Comparison of ENCODE assay signal across 8 cellular contexts in the genomic region with DNA sequence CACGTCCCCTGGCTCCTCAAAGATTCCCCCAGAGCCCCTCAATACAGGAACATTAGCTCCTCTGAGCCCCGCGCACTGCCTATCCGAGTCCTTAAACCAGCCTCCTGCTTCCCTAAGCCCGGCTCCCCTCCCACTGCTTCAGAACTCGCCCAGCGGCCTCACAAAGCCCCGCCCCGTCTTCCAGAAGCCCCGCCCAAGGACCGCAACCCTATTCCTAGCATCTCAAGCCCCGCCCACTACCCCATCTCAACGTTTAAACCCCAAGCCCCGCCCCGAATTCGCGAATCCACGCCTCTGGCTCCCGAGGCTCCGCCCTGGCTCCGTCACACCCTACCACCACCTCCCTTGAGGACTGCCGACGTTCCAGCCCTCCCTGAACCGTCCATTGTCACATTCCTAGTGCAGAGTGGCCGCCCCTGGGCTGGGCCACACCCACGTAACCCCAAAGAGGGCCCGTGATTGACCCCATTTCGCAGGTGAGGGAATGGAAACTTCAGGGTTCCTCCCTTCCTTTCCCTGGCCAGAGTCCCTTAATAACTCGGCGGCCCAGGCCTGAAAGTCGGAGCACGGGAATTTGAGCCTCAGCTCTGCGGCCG. TPM values are rescaled to one million over a fixed set of nuclear protein-coding genes. Genes with fewer than 3 reads are reported as not detected.
DNase-seq lines count a peak whose midpoint lies in the region; ATAC-seq and TF ChIP-seq lines count a peak whose summit lies in the region.

No MANE protein-coding gene starts in this region.

- H3K27me3 ChIP-seq in GM06990 (replicated peaks; ENCODE audit: control insufficient read depth, insufficient read depth, low read length) (no peaks in the 10 kb centered on the region), osteoblast (ENCODE audit: insufficient read depth, low read length) (no peaks in the 10 kb centered on the region), thymus (ENCODE audit: control insufficient read depth, insufficient read depth) (no peaks in the 10 kb centered on the region)

- 20% methylated on average over 34 of the region's 34 CpGs for WGBS in thymus

- no peaks in the 10 kb centered on the region for H3K9me3 Mint-ChIP-seq in activated naive CD8-positive, alpha-beta T cell treated with anti-CD3 and anti-CD28 coated beads for 36 hours
- peaks cover 13% of the 10 kb centered on the region for H3K9me3 Mint-ChIP-seq in glutamatergic neuron (ENCODE audit: unreplicated experiment)

- peak; percentile 55 for ATAC-seq in HG02610 (IDR thresholded peaks at IDR 0.05; ENCODE audit: unreplicated experiment)

- peak overlapping the region; percentile 88 for H3K27ac Mint-ChIP-seq in activated naive CD8-positive, alpha-beta T cell treated with anti-CD3 and anti-CD28 coated beads for 36 hours
- H3K27ac Mint-ChIP-seq in glutamatergic neuron (ENCODE audit: unreplicated experiment): peak overlapping the region; percentile 94

- H3K27ac ChIP-seq in osteoblast (ENCODE audit: low read depth, low read length): peak overlapping the region; percentile 99
- peak overlapping the region; percentile 91 for H3K27ac ChIP-seq in thymus (ENCODE audit: low read depth)

- TF ChIP-seq CTCF in GM06990 (IDR thresholded peaks at IDR 0.05; ENCODE audit: insufficient read depth, low read length, poor library complexity, severe bottlenecking) (no peak), glutamatergic neuron (IDR thresholded peaks at IDR 0.05; ENCODE audit: partially characterized antibody, unreplicated experiment) (no peak), osteoblast (IDR thresholded peaks at IDR 0.05; ENCODE audit: extremely low read depth, low read depth, low read length) (no peak)

- H4K20me1 ChIP-seq in osteoblast (ENCODE audit: insufficient read depth, low read length): peaks cover 16% of the 10 kb centered on the region

- DNase-seq in GM06990 (ENCODE audit: extremely low read depth, insufficient read length) (peak; percentile 94), NCI-H1092 (lab: John Stamatoyannopoulos, UW) (peak; percentile 84), SKM-1 (lab: John Stamatoyannopoulos, UW; ENCODE audit: unreplicated experiment) (peak; percentile 72), glutamatergic neuron (peak; percentile 99), osteoblast (ENCODE audit: insufficient read length, low spot score, missing footprints) (peak; percentile 97)
- DNase-seq in activated naive CD8-positive, alpha-beta T cell treated with anti-CD3 and anti-CD28 coated beads for 36 hours: peak; percentile 92

- H3K36me3 ChIP-seq in GM06990 (ENCODE audit: control insufficient read depth, insufficient read depth, low read length): no peaks in the 10 kb centered on the region
- peaks cover 1% of the 10 kb centered on the region for H3K36me3 ChIP-seq in osteoblast (ENCODE audit: insufficient read depth, low read length)
- no peaks in the 10 kb centered on the region for H3K36me3 ChIP-seq in thymus (ENCODE audit: control insufficient read depth, insufficient read depth)

- H3K79me2 ChIP-seq in osteoblast (ENCODE audit: insufficient read depth, low read length): peaks cover 42% of the 10 kb centered on the region

- H3K9me3 ChIP-seq in osteoblast (ENCODE audit: low read depth, low read length) (no peaks in the 10 kb centered on the region), thymus (ENCODE audit: control insufficient read depth) (no peaks in the 10 kb centered on the region)

- peaks cover 34% of the 10 kb centered on the region for H3K4me1 ChIP-seq in osteoblast (ENCODE audit: insufficient read depth, low read length)
- H3K4me1 ChIP-seq in thymus (ENCODE audit: control insufficient read depth, insufficient read depth, low read length): peaks cover 11% of the 10 kb centered on the region

- peak overlapping the region; percentile 63 for H3K4me2 ChIP-seq in osteoblast (ENCODE audit: insufficient read depth, low read length)

- H3K36me3 Mint-ChIP-seq in activated naive CD8-positive, alpha-beta T cell treated with anti-CD3 and anti-CD28 coated beads for 36 hours: no peaks in the 10 kb centered on the region
- no peaks in the 10 kb centered on the region for H3K36me3 Mint-ChIP-seq in glutamatergic neuron (ENCODE audit: unreplicated experiment)

- no peaks in the 10 kb centered on the region for H3K27me3 Mint-ChIP-seq in activated naive CD8-positive, alpha-beta T cell treated with anti-CD3 and anti-CD28 coated beads for 36 hours
- H3K27me3 Mint-ChIP-seq in glutamatergic neuron (ENCODE audit: unreplicated experiment): peaks cover 7% of the 10 kb centered on the region

- H3K4me3 ChIP-seq in GM06990 (replicated peaks; ENCODE audit: low read depth, low read length) (peak overlapping the region; percentile 92), osteoblast (ENCODE audit: insufficient read depth, low read length) (peak overlapping the region; percentile 91), thymus (ENCODE audit: low read length) (peak overlapping the region; percentile 83)

- H2AFZ ChIP-seq in osteoblast (ENCODE audit: low read length): peak overlapping the region; percentile 87

- H3K4me1 Mint-ChIP-seq in activated naive CD8-positive, alpha-beta T cell treated with anti-CD3 and anti-CD28 coated beads for 36 hours: peaks cover 31% of the 10 kb centered on the region
- peaks cover 26% of the 10 kb centered on the region for H3K4me1 Mint-ChIP-seq in glutamatergic neuron (ENCODE audit: low read depth, unreplicated experiment)

- peak overlapping the region; percentile 82 for H3K4me3 Mint-ChIP-seq in activated naive CD8-positive, alpha-beta T cell treated with anti-CD3 and anti-CD28 coated beads for 36 hours
- peak overlapping the region; percentile 91 for H3K4me3 Mint-ChIP-seq in glutamatergic neuron (ENCODE audit: unreplicated experiment)

RNA-seq across cellular contexts. Expression of a gene that starts 0.6 kb away (rescaled TPM):
- total RNA-seq in activated naive CD8-positive, alpha-beta T cell treated with anti-CD3 and anti-CD28 coated beads for 36 hours: 10 to 100 TPM; 87.4 to 90.6 TPM
- total RNA-seq in glutamatergic neuron (ENCODE audit: unreplicated experiment): 285 TPM
- total RNA-seq in osteoblast: 228 and 261 TPM in 2 replicates
- 35.4 TPM for polyA plus RNA-seq in thymus

Comparison
In these comparisons a context has a peak if more than half of its experiments do, and no peak if none do; other contexts are left out.
1. Peak in every context shown above with its lines: DNase-seq, ATAC-seq, H3K4me3 ChIP-seq and H3K27ac ChIP-seq.